1 cellular context compared by ENCODE assay signal in genomic region chr19:2475018-2475701, GRCh38.
A peak's percentile ranks its signal among the peaks of the same experiment; 100 is the strongest.
TF ChIP-seq lines count a peak whose summit lies in the region.

No MANE protein-coding gene starts in this region.

TF ChIP-seq in HepG2, 621 proteins besides CTCF, POLR2A, EP300 and RAD21 (continued from another document and continues in another):
- TF ChIP-seq E2F1 (CRISPR knock-in tag; IDR thresholded peaks at IDR 0.05) = no peak
- TF ChIP-seq FLYWCH1 (CRISPR knock-in tag; IDR thresholded peaks at IDR 0.05) = no peak
- no peak; the same call in 1 of the 2 replicates for TF ChIP-seq FOSL2 (CRISPR knock-in tag; IDR thresholded peaks at IDR 0.05)
- TF ChIP-seq ZFP41 (CRISPR knock-in tag; IDR thresholded peaks at IDR 0.05; ENCODE audit: borderline replicate concordance) = no peak; the same call in 1 of the 2 replicates
- no peak for TF ChIP-seq ZNF138 (CRISPR knock-in tag; IDR thresholded peaks at IDR 0.05; ENCODE audit: low read depth)
- 0 out of 2 replicates have a peak, but pooled peaks have one; percentile 39 for TF ChIP-seq ZNF543 (CRISPR knock-in tag; IDR thresholded peaks at IDR 0.05)
- no peak for TF ChIP-seq ARID2 (CRISPR knock-in tag; IDR thresholded peaks at IDR 0.05; ENCODE audit: borderline replicate concordance)
- no peak for TF ChIP-seq RFX3 (CRISPR knock-in tag; IDR thresholded peaks at IDR 0.05)
- TF ChIP-seq HNRNPUL1 (IDR thresholded peaks at IDR 0.05; ENCODE audit: low read depth, low read length) = no peak
- TF ChIP-seq KDM1A (CRISPR knock-in tag; IDR thresholded peaks at IDR 0.05) = peak; percentile 98
- no peak for TF ChIP-seq HMG20A (CRISPR knock-in tag; IDR thresholded peaks at IDR 0.05; ENCODE audit: borderline replicate concordance)
- no peak for TF ChIP-seq GLMP (CRISPR knock-in tag; IDR thresholded peaks at IDR 0.05; ENCODE audit: borderline replicate concordance)
- TF ChIP-seq ZFP36L1 (CRISPR knock-in tag; IDR thresholded peaks at IDR 0.05) = no peak
- peak; percentile 51; the same call in 1 of the 2 replicates for TF ChIP-seq ZNF740 (CRISPR knock-in tag; IDR thresholded peaks at IDR 0.05)
- no peak for TF ChIP-seq ZNF142 (CRISPR knock-in tag; IDR thresholded peaks at IDR 0.05)
- TF ChIP-seq ZNF468 (CRISPR knock-in tag; IDR thresholded peaks at IDR 0.05) = no peak
- no peak for TF ChIP-seq TFDP1 (CRISPR knock-in tag; IDR thresholded peaks at IDR 0.05; ENCODE audit: borderline replicate concordance)
- TF ChIP-seq ZKSCAN5 (CRISPR knock-in tag; IDR thresholded peaks at IDR 0.05) = no peak
- no peak for TF ChIP-seq THYN1 (CRISPR knock-in tag; IDR thresholded peaks at IDR 0.05; ENCODE audit: borderline replicate concordance, low read depth)
- TF ChIP-seq ZSCAN22 (CRISPR knock-in tag; IDR thresholded peaks at IDR 0.05) = no peak
- no peak for TF ChIP-seq GABPB1 (CRISPR knock-in tag; IDR thresholded peaks at IDR 0.05)
- TF ChIP-seq PTBP1 (IDR thresholded peaks at IDR 0.05; ENCODE audit: low read depth, low read length, poor library complexity, severe bottlenecking) = no peak
- no peak for TF ChIP-seq ZNF691 (CRISPR knock-in tag; IDR thresholded peaks at IDR 0.05; ENCODE audit: borderline replicate concordance, low read depth)
- no peak for TF ChIP-seq SNAI1 (CRISPR knock-in tag; IDR thresholded peaks at IDR 0.05; ENCODE audit: borderline replicate concordance)
- no peak for TF ChIP-seq TFE3 (CRISPR knock-in tag; IDR thresholded peaks at IDR 0.05)
- no peak for TF ChIP-seq IRF9 (CRISPR knock-in tag; IDR thresholded peaks at IDR 0.05; ENCODE audit: borderline replicate concordance)
- no peak for TF ChIP-seq SNRNP70 (IDR thresholded peaks at IDR 0.05; ENCODE audit: low read depth, low read length)
- no peak for TF ChIP-seq JDP2 (CRISPR knock-in tag; IDR thresholded peaks at IDR 0.05; ENCODE audit: borderline replicate concordance)
- TF ChIP-seq PPARG (CRISPR knock-in tag; conservative IDR thresholded peaks at IDR 0.05) = no peak
- no peak for TF ChIP-seq DZIP1 (CRISPR knock-in tag; IDR thresholded peaks at IDR 0.05)
- no peak for TF ChIP-seq BCL3 (CRISPR knock-in tag; IDR thresholded peaks at IDR 0.05)
- TF ChIP-seq ZBTB4 (CRISPR knock-in tag; IDR thresholded peaks at IDR 0.05; ENCODE audit: borderline replicate concordance) = no peak
- no peak for TF ChIP-seq ZNF207 (IDR thresholded peaks at IDR 0.05; ENCODE audit: borderline replicate concordance)
- no peak for TF ChIP-seq ZNF224 (CRISPR knock-in tag; IDR thresholded peaks at IDR 0.05)
- TF ChIP-seq ZNF513 (CRISPR knock-in tag; conservative IDR thresholded peaks at IDR 0.05) = no peak
